Comparison of ENCODE assay signal across 1 cellular context in genomic region chr21:15445327-15445726, GRCh38.
TF ChIP-seq lines count a peak whose summit lies in the region.

No MANE protein-coding gene starts in this region.

TF ChIP-seq in GM12878, 131 proteins besides CTCF, POLR2A, EP300 and RAD21 (continued from another document):
- TF ChIP-seq ZNF687 (IDR thresholded peaks at IDR 0.05), result no peak
- peak; percentile 56 for TF ChIP-seq JUNB (IDR thresholded peaks at IDR 0.05)
- no peak for TF ChIP-seq ELK1 (IDR thresholded peaks at IDR 0.05; ENCODE audit: low read depth, low read length)
- TF ChIP-seq CREM (IDR thresholded peaks at IDR 0.05; ENCODE audit: low read depth), result peak; percentile 27; the same call in 1 of the 2 replicates
- TF ChIP-seq SKIL (IDR thresholded peaks at IDR 0.05; ENCODE audit: low read depth, poor library complexity, severe bottlenecking), result no peak
- TF ChIP-seq, protein P1, sequence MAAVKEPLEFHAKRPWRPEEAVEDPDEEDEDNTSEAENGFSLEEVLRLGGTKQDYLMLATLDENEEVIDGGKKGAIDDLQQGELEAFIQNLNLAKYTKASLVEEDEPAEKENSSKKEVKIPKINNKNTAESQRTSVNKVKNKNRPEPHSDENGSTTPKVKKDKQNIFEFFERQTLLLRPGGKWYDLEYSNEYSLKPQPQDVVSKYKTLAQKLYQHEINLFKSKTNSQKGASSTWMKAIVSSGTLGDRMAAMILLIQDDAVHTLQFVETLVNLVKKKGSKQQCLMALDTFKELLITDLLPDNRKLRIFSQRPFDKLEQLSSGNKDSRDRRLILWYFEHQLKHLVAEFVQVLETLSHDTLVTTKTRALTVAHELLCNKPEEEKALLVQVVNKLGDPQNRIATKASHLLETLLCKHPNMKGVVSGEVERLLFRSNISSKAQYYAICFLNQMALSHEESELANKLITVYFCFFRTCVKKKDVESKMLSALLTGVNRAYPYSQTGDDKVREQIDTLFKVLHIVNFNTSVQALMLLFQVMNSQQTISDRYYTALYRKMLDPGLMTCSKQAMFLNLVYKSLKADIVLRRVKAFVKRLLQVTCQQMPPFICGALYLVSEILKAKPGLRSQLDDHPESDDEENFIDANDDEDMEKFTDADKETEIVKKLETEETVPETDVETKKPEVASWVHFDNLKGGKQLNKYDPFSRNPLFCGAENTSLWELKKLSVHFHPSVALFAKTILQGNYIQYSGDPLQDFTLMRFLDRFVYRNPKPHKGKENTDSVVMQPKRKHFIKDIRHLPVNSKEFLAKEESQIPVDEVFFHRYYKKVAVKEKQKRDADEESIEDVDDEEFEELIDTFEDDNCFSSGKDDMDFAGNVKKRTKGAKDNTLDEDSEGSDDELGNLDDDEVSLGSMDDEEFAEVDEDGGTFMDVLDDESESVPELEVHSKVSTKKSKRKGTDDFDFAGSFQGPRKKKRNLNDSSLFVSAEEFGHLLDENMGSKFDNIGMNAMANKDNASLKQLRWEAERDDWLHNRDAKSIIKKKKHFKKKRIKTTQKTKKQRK (IDR thresholded peaks at IDR 0.05; ENCODE audit: low read depth, low read length), result no peak
- TF ChIP-seq, protein P2, sequence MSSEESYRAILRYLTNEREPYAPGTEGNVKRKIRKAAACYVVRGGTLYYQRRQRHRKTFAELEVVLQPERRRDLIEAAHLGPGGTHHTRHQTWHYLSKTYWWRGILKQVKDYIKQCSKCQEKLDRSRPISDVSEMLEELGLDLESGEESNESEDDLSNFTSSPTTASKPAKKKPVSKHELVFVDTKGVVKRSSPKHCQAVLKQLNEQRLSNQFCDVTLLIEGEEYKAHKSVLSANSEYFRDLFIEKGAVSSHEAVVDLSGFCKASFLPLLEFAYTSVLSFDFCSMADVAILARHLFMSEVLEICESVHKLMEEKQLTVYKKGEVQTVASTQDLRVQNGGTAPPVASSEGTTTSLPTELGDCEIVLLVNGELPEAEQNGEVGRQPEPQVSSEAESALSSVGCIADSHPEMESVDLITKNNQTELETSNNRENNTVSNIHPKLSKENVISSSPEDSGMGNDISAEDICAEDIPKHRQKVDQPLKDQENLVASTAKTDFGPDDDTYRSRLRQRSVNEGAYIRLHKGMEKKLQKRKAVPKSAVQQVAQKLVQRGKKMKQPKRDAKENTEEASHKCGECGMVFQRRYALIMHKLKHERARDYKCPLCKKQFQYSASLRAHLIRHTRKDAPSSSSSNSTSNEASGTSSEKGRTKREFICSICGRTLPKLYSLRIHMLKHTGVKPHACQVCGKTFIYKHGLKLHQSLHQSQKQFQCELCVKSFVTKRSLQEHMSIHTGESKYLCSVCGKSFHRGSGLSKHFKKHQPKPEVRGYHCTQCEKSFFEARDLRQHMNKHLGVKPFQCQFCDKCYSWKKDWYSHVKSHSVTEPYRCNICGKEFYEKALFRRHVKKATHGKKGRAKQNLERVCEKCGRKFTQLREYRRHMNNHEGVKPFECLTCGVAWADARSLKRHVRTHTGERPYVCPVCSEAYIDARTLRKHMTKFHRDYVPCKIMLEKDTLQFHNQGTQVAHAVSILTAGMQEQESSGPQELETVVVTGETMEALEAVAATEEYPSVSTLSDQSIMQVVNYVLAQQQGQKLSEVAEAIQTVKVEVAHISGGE (CRISPR knock-in tag; IDR thresholded peaks at IDR 0.05), result no peak
- TF ChIP-seq, protein P3, sequence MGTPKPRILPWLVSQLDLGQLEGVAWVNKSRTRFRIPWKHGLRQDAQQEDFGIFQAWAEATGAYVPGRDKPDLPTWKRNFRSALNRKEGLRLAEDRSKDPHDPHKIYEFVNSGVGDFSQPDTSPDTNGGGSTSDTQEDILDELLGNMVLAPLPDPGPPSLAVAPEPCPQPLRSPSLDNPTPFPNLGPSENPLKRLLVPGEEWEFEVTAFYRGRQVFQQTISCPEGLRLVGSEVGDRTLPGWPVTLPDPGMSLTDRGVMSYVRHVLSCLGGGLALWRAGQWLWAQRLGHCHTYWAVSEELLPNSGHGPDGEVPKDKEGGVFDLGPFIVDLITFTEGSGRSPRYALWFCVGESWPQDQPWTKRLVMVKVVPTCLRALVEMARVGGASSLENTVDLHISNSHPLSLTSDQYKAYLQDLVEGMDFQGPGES (IDR thresholded peaks at IDR 0.05), result no peak
- no peak for TF ChIP-seq ATF3 (IDR thresholded peaks at IDR 0.05; ENCODE audit: borderline replicate concordance, extremely low read depth, low read depth, low read length)
- 0 out of 2 replicates have a peak, but pooled peaks have one; percentile 13 for TF ChIP-seq RUNX3 (IDR thresholded peaks at IDR 0.05; ENCODE audit: low read length)
- TF ChIP-seq CREB1 (IDR thresholded peaks at IDR 0.05; ENCODE audit: low read depth), result no peak
- TF ChIP-seq TCF12 (IDR thresholded peaks at IDR 0.05; ENCODE audit: low read depth, low read length), result no peak
- no peak for TF ChIP-seq RCOR1 (conservative IDR thresholded peaks at IDR 0.05; ENCODE audit: low read depth, low read length)
- TF ChIP-seq HDGF (IDR thresholded peaks at IDR 0.05), result no peak
- no peak for TF ChIP-seq SIX5 (IDR thresholded peaks at IDR 0.05; ENCODE audit: low read depth, low read length, severe bottlenecking)
- no peak for TF ChIP-seq HCFC1 (IDR thresholded peaks at IDR 0.05; ENCODE audit: low read length)
- no peak for TF ChIP-seq MTA3 (IDR thresholded peaks at IDR 0.05; ENCODE audit: borderline replicate concordance, low read length)
- TF ChIP-seq, protein P4, sequence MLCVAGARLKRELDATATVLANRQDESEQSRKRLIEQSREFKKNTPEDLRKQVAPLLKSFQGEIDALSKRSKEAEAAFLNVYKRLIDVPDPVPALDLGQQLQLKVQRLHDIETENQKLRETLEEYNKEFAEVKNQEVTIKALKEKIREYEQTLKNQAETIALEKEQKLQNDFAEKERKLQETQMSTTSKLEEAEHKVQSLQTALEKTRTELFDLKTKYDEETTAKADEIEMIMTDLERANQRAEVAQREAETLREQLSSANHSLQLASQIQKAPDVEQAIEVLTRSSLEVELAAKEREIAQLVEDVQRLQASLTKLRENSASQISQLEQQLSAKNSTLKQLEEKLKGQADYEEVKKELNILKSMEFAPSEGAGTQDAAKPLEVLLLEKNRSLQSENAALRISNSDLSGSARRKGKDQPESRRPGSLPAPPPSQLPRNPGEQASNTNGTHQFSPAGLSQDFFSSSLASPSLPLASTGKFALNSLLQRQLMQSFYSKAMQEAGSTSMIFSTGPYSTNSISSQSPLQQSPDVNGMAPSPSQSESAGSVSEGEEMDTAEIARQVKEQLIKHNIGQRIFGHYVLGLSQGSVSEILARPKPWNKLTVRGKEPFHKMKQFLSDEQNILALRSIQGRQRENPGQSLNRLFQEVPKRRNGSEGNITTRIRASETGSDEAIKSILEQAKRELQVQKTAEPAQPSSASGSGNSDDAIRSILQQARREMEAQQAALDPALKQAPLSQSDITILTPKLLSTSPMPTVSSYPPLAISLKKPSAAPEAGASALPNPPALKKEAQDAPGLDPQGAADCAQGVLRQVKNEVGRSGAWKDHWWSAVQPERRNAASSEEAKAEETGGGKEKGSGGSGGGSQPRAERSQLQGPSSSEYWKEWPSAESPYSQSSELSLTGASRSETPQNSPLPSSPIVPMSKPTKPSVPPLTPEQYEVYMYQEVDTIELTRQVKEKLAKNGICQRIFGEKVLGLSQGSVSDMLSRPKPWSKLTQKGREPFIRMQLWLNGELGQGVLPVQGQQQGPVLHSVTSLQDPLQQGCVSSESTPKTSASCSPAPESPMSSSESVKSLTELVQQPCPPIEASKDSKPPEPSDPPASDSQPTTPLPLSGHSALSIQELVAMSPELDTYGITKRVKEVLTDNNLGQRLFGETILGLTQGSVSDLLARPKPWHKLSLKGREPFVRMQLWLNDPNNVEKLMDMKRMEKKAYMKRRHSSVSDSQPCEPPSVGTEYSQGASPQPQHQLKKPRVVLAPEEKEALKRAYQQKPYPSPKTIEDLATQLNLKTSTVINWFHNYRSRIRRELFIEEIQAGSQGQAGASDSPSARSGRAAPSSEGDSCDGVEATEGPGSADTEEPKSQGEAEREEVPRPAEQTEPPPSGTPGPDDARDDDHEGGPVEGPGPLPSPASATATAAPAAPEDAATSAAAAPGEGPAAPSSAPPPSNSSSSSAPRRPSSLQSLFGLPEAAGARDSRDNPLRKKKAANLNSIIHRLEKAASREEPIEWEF (IDR thresholded peaks at IDR 0.05; ENCODE audit: insufficient replicate concordance, low read depth, low read length), result no peak
